In the genomic region with DNA sequence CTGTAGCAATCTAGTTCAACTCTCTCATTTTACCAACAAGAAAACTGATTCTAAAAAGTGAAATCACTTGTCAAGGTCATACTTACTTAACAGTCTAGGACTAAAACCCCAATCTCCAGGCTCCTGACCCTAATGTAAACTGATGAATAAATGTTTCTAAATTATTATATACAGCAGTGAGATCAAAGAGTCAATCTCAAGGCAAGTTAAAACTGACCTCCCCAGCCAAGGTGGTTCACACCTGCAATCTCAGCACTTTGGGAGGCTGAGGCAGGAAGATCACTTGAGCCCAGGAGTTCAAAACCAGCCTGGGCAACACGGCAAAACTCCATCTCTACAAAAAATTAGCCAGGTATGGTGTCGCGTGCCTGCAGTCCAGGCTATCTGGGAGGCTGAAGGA, we compare ENCODE assay signal across 12 cellular contexts. TPM values are rescaled to one million over a fixed set of nuclear protein-coding genes. Genes with fewer than 3 reads are reported as not detected.
DNase-seq lines count a peak whose midpoint lies in the region; ATAC-seq and TF ChIP-seq lines count a peak whose summit lies in the region.
"Had no signal": no experiment of that assay in that cellular context is flagged by ENCODE, and none has a peak within 500 bp of the region (broad histone marks: within the 10 kb centered on the region; RNA-seq: fewer than 3 reads in every experiment).

No MANE protein-coding gene starts in this region.

- intact Hi-C loops in activated CD4-positive, alpha-beta memory T cell treated with anti-CD3 and anti-CD28 coated beads for 36 hours (cut with micrococcal nuclease), result no loop called here
- intact Hi-C loops in Right ventricle myocardium superior (cut with DNase I), result no loop called here

- no peak for TF ChIP-seq RAD21 in liver (IDR thresholded peaks at IDR 0.05)

- peak overlapping the region; percentile 97 for H3K27ac Mint-ChIP-seq in activated T-cell treated with anti-CD3 and anti-CD28 coated beads, Interleukin-2, amount 50 U/mL, for 72 hours
- peak overlapping the region; percentile 45 for H3K27ac Mint-ChIP-seq in activated CD4-positive, alpha-beta memory T cell treated with anti-CD3 and anti-CD28 coated beads for 36 hours

- H3K27me3 ChIP-seq in liver (ENCODE audit: control insufficient read depth in 4 of 4, insufficient read depth in 4 of 4, low read length in 3 of 4), result no peaks in the 10 kb centered on the region
- H3K27me3 ChIP-seq: SJCRH30 had no signal

- no peak for TF ChIP-seq CTCF in liver (IDR thresholded peaks at IDR 0.05; ENCODE audit: low read depth, low read length, missing input control)

- H3K27me3 Mint-ChIP-seq in activated T-cell treated with anti-CD3 and anti-CD28 coated beads, Interleukin-2, amount 50 U/mL, for 72 hours (ENCODE audit: low read depth), result no peaks in the 10 kb centered on the region
- H3K27me3 Mint-ChIP-seq in activated CD4-positive, alpha-beta memory T cell treated with anti-CD3 and anti-CD28 coated beads for 36 hours, result no peaks in the 10 kb centered on the region

- H3K36me3 ChIP-seq in liver (ENCODE audit: control insufficient read depth in 4 of 4, insufficient read depth in 3 of 4, low read depth in 1 of 4, low read length in 3 of 4), result no peaks in the 10 kb centered on the region

- no peak for ATAC-seq in activated T-cell treated with anti-CD3 and anti-CD28 coated beads, Interleukin-2, amount 50 U/mL, for 72 hours (replicated peaks in 1 of 2)
- no peak for ATAC-seq in GM21737 (IDR thresholded peaks at IDR 0.05; ENCODE audit: unreplicated experiment)
- no peak for ATAC-seq in Right ventricle myocardium superior (ENCODE audit: poor library complexity)
- ATAC-seq: HCT116 had no signal

- 77% methylated on average over 3 of the region's 3 CpGs for WGBS in liver

- H3K9me3 ChIP-seq in liver (ENCODE audit: control insufficient read depth in 4 of 4, low read length in 3 of 4), result no peaks in the 10 kb centered on the region
- H3K9me3 ChIP-seq: SJCRH30 had no signal

- H3K27ac ChIP-seq in liver (ENCODE audit: low read depth in 1 of 2, low read length in 2 of 2) (peak overlapping the region; percentile 75 to 81), temporal lobe (ENCODE audit: low read depth, low read length) (peak overlapping the region; percentile 21)
- H3K27ac ChIP-seq: SJCRH30 had no signal

- POLR2A ChIA-PET in activated CD4-positive, alpha-beta memory T cell treated with anti-CD3 and anti-CD28 coated beads for 36 hours (lab: Charles Lee), result interaction anchor here (0.6 kb wide), 1 partner anchor 12 kb away, joined by 5 read pairs; no protein-coding TSS in a partner anchor

- peaks cover 68% of the 10 kb centered on the region for H3K4me1 Mint-ChIP-seq in activated T-cell treated with anti-CD3 and anti-CD28 coated beads, Interleukin-2, amount 50 U/mL, for 72 hours (ENCODE audit: low read depth)
- peaks cover 43% of the 10 kb centered on the region for H3K4me1 Mint-ChIP-seq in activated CD4-positive, alpha-beta memory T cell treated with anti-CD3 and anti-CD28 coated beads for 36 hours (ENCODE audit: low read depth)

- peaks cover 11 to 33% (median 22%) of the 10 kb centered on the region in 4 donors for H3K4me1 ChIP-seq in liver (ENCODE audit: control insufficient read depth in 4 of 4, insufficient read depth in 4 of 4, low read length in 3 of 4)
- H3K4me1 ChIP-seq: SJCRH30 had no signal

- peaks cover 12 to 20% of the 10 kb centered on the region in 2 donors for H3K36me3 Mint-ChIP-seq in activated T-cell treated with anti-CD3 and anti-CD28 coated beads, Interleukin-2, amount 50 U/mL, for 72 hours (ENCODE audit: insufficient read depth in 2 of 2)
- H3K36me3 Mint-ChIP-seq in activated CD4-positive, alpha-beta memory T cell treated with anti-CD3 and anti-CD28 coated beads for 36 hours, result peaks cover 10% of the 10 kb centered on the region

- peak overlapping the region in 1 of 2 donors; percentile 24 for H3K4me3 Mint-ChIP-seq in activated T-cell treated with anti-CD3 and anti-CD28 coated beads, Interleukin-2, amount 50 U/mL, for 72 hours
- no peak overlapping the region for H3K4me3 Mint-ChIP-seq in activated CD4-positive, alpha-beta memory T cell treated with anti-CD3 and anti-CD28 coated beads for 36 hours

- peak overlapping the region in 1 of 2 donors; percentile 53 for H3K9ac ChIP-seq in liver (ENCODE audit: low read depth in 1 of 2, low read length in 2 of 2)

- CTCF ChIA-PET in activated CD4-positive, alpha-beta memory T cell treated with anti-CD3 and anti-CD28 coated beads for 36 hours (lab: Charles Lee), result interaction anchor here (1.6 to 2.0 kb wide), 2 partner anchors 64 to 93 kb away, joined by 3 to 10 read pairs; a partner anchor contains a TSS

- no peak for DNase-seq in activated T-cell treated with anti-CD3 and anti-CD28 coated beads, Interleukin-2, amount 50 U/mL, for 72 hours
- no peak for DNase-seq in activated T-cell treated with anti-CD3 and anti-CD28 coated beads, Interleukin-2, amount 50 U/mL, for 48 hours
- DNase-seq in activated CD4-positive, alpha-beta memory T cell treated with anti-CD3 and anti-CD28 coated beads for 36 hours, result no peak
- DNase-seq in cerebellar nuclear complex (lab: John Stamatoyannopoulos, UW), result no peak
- no peak for DNase-seq in Right ventricle myocardium superior
- DNase-seq: hypothalamus, NCI-H1105, SJCRH30 had no signal

- H3K4me3 ChIP-seq in liver (ENCODE audit: low read depth in 1 of 3, low read length in 3 of 3), result no peak overlapping the region
- H3K4me3 ChIP-seq: SJCRH30 had no signal

- no peaks in the 10 kb centered on the region for H3K9me3 Mint-ChIP-seq in activated T-cell treated with anti-CD3 and anti-CD28 coated beads, Interleukin-2, amount 50 U/mL, for 72 hours
- no peaks in the 10 kb centered on the region for H3K9me3 Mint-ChIP-seq in activated CD4-positive, alpha-beta memory T cell treated with anti-CD3 and anti-CD28 coated beads for 36 hours

TF ChIP-seq in liver, 16 proteins besides CTCF, POLR2A, EP300 and RAD21:
- TF ChIP-seq EGR1 (IDR thresholded peaks at IDR 0.05; ENCODE audit: low read depth in 2 of 2) (no peak), HNF4A (conservative IDR thresholded peaks at IDR 0.05) (no peak)

RNA-seq across cellular contexts. Expression of a gene that starts 15.3 kb away (rescaled TPM):
- total RNA-seq in activated T-cell treated with anti-CD3 and anti-CD28 coated beads, Interleukin-2, amount 50 U/mL, for 72 hours, result 100 to 1,000 TPM in 1 of 2 donors, 10 to 100 TPM in 1; 87.3 to 108 TPM
- 10 to 100 TPM; 69.2 to 71.8 TPM for total RNA-seq in activated CD4-positive, alpha-beta memory T cell treated with anti-CD3 and anti-CD28 coated beads for 36 hours
- total RNA-seq in liver (10 to 100 TPM; 19.9 to 41.9 TPM), temporal lobe (59.0 TPM), Right ventricle myocardium superior (92.5 TPM)
- 10 to 100 TPM; 13.0 to 32.2 TPM for polyA plus RNA-seq in liver
